ENCODE assay signal across 18 cellular contexts in genomic region chr7:450741-451140, GRCh38.
DNase-seq lines count a peak whose midpoint lies in the region; ATAC-seq and TF ChIP-seq lines count a peak whose summit lies in the region.
"Had no signal": no experiment of that assay in that cellular context is flagged by ENCODE, and none has a peak within 500 bp of the region (broad histone marks: within the 10 kb centered on the region; RNA-seq: fewer than 3 reads in every experiment).

No MANE protein-coding gene starts in this region.

- TF ChIP-seq CTCF in endothelial cell (IDR thresholded peaks at IDR 0.05; ENCODE audit: unreplicated experiment) = no peak

- H3K36me3 ChIP-seq in ES-I3 (ENCODE audit: insufficient read depth, low read length) = no peaks in the 10 kb centered on the region
- H3K36me3 ChIP-seq: SJCRH30, tibial nerve had no signal

- no peak overlapping the region for H3K27ac Mint-ChIP-seq in activated CD4-positive, alpha-beta T cell treated with anti-CD3 and anti-CD28 coated beads, Interleukin-2, amount 10 ng/mL, durations not matched to agents 7 days and 5 days
- H3K27ac Mint-ChIP-seq in activated naive CD8-positive, alpha-beta T cell = peak overlapping the region; percentile 54
- H3K27ac Mint-ChIP-seq in natural killer cell treated with Interleukin-12 subunit alpha and Interleukin-12 subunit beta and Interleukin-15 and Interleukin-18, amount 100 ng/mL, for 72 hours = peak overlapping the region in 1 of 2 donors; percentile 40
- H3K27ac Mint-ChIP-seq in endothelial cell (ENCODE audit: unreplicated experiment) = no peak overlapping the region
- H3K27ac Mint-ChIP-seq: activated B cell treated with CpG ODN at 0.5 μM for 24 hours had no signal

- no peaks in the 10 kb centered on the region for H3K9me3 Mint-ChIP-seq in activated CD4-positive, alpha-beta T cell treated with anti-CD3 and anti-CD28 coated beads, Interleukin-2, amount 10 ng/mL, durations not matched to agents 7 days and 5 days
- H3K9me3 Mint-ChIP-seq in activated naive CD8-positive, alpha-beta T cell (ENCODE audit: low read depth) = no peaks in the 10 kb centered on the region
- H3K9me3 Mint-ChIP-seq in natural killer cell treated with Interleukin-12 subunit alpha and Interleukin-12 subunit beta and Interleukin-15 and Interleukin-18, amount 100 ng/mL, for 72 hours = no peaks in the 10 kb centered on the region
- no peaks in the 10 kb centered on the region for H3K9me3 Mint-ChIP-seq in endothelial cell (ENCODE audit: unreplicated experiment)
- H3K9me3 Mint-ChIP-seq: activated B cell treated with CpG ODN at 0.5 μM for 24 hours, nephron had no signal

- peaks cover 6% of the 10 kb centered on the region for H3K4me1 Mint-ChIP-seq in activated CD4-positive, alpha-beta T cell treated with anti-CD3 and anti-CD28 coated beads, Interleukin-2, amount 10 ng/mL, durations not matched to agents 7 days and 5 days
- peaks cover 17% of the 10 kb centered on the region for H3K4me1 Mint-ChIP-seq in activated naive CD8-positive, alpha-beta T cell (ENCODE audit: low read depth)
- H3K4me1 Mint-ChIP-seq in natural killer cell treated with Interleukin-12 subunit alpha and Interleukin-12 subunit beta and Interleukin-15 and Interleukin-18, amount 100 ng/mL, for 72 hours (ENCODE audit: low read depth in 2 of 2) = peaks cover 6 to 13% of the 10 kb centered on the region in 2 donors
- no peaks in the 10 kb centered on the region for H3K4me1 Mint-ChIP-seq in endothelial cell (ENCODE audit: unreplicated experiment)

- POLR2A ChIA-PET in activated CD4-positive, alpha-beta T cell treated with anti-CD3 and anti-CD28 coated beads, Interleukin-2, amount 10 ng/mL, durations not matched to agents 7 days and 5 days (lab: Charles Lee) = no interaction called here

- no peaks in the 10 kb centered on the region for H3K36me3 Mint-ChIP-seq in activated CD4-positive, alpha-beta T cell treated with anti-CD3 and anti-CD28 coated beads, Interleukin-2, amount 10 ng/mL, durations not matched to agents 7 days and 5 days (ENCODE audit: low read depth)
- H3K36me3 Mint-ChIP-seq in activated naive CD8-positive, alpha-beta T cell = no peaks in the 10 kb centered on the region
- H3K36me3 Mint-ChIP-seq in natural killer cell treated with Interleukin-12 subunit alpha and Interleukin-12 subunit beta and Interleukin-15 and Interleukin-18, amount 100 ng/mL, for 72 hours = no peaks in the 10 kb centered on the region
- no peaks in the 10 kb centered on the region for H3K36me3 Mint-ChIP-seq in endothelial cell (ENCODE audit: low read depth, unreplicated experiment)

- ATAC-seq in natural killer cell treated with Interleukin-12 subunit alpha and Interleukin-12 subunit beta and Interleukin-15 and Interleukin-18, amount 100 ng/mL, for 72 hours = peak in 1 of 2 donors; percentile 19
- no peak for ATAC-seq in GM19455 (IDR thresholded peaks at IDR 0.05; ENCODE audit: unreplicated experiment)
- ATAC-seq: psoas muscle had no signal

- DNase-seq in activated CD4-positive, alpha-beta T cell treated with anti-CD3 and anti-CD28 coated beads for 48 hours = peak; percentile 19
- DNase-seq in activated CD4-positive, alpha-beta T cell treated with anti-CD3 and anti-CD28 coated beads, Interleukin-2, amount 10 ng/mL, durations not matched to agents 7 days and 5 days = no peak
- DNase-seq in natural killer cell treated with Interleukin-12 subunit alpha and Interleukin-12 subunit beta and Interleukin-15 and Interleukin-18, amount 100 ng/mL, for 72 hours (ENCODE audit: low spot score) = no peak
- DNase-seq in endothelial cell (ENCODE audit: low spot score) = no peak
- no peak for DNase-seq in HuH-7.5 (ENCODE audit: low spot score)
- DNase-seq: activated B cell treated with CpG ODN at 0.5 μM for 24 hours, aorta, head of caudate nucleus, mammary epithelial cell, NCI-H526 treated with DMSO at 0.1 percent for 48 hours, psoas muscle, SJCRH30, small intestine had no signal

- CTCF ChIA-PET in activated CD4-positive, alpha-beta T cell treated with anti-CD3 and anti-CD28 coated beads, Interleukin-2, amount 10 ng/mL, durations not matched to agents 7 days and 5 days (lab: Charles Lee) = interaction anchor here (1.7 kb wide), 1 partner anchor 21 kb away, joined by 4 read pairs; no protein-coding TSS in a partner anchor

- no peak overlapping the region for H3K4me3 Mint-ChIP-seq in activated CD4-positive, alpha-beta T cell treated with anti-CD3 and anti-CD28 coated beads, Interleukin-2, amount 10 ng/mL, durations not matched to agents 7 days and 5 days
- peak overlapping the region; percentile 35 for H3K4me3 Mint-ChIP-seq in activated naive CD8-positive, alpha-beta T cell
- peak overlapping the region; percentile 57 for H3K4me3 Mint-ChIP-seq in natural killer cell treated with Interleukin-12 subunit alpha and Interleukin-12 subunit beta and Interleukin-15 and Interleukin-18, amount 100 ng/mL, for 72 hours
- no peak overlapping the region for H3K4me3 Mint-ChIP-seq in endothelial cell (ENCODE audit: unreplicated experiment)
- H3K4me3 Mint-ChIP-seq: activated B cell treated with CpG ODN at 0.5 μM for 24 hours had no signal

- peaks cover 10% of the 10 kb centered on the region; the same call in 1 of the 2 replicates for H3K4me1 ChIP-seq in ES-I3 (ENCODE audit: insufficient read depth, low read length)

- H3K9ac ChIP-seq in ES-I3 (ENCODE audit: low read depth, low read length) = peak overlapping the region; percentile 50; the same call in 1 of the 2 replicates

- no peaks in the 10 kb centered on the region for H3K9me3 ChIP-seq in ES-I3 (ENCODE audit: control insufficient read depth, insufficient read depth, low read length)
- H3K9me3 ChIP-seq: psoas muscle, SJCRH30, tibial nerve had no signal

- peaks cover 8% of the 10 kb centered on the region for H3K27me3 Mint-ChIP-seq in activated CD4-positive, alpha-beta T cell treated with anti-CD3 and anti-CD28 coated beads, Interleukin-2, amount 10 ng/mL, durations not matched to agents 7 days and 5 days
- no peaks in the 10 kb centered on the region for H3K27me3 Mint-ChIP-seq in activated naive CD8-positive, alpha-beta T cell
- peaks cover 10 to 12% of the 10 kb centered on the region in 2 donors for H3K27me3 Mint-ChIP-seq in natural killer cell treated with Interleukin-12 subunit alpha and Interleukin-12 subunit beta and Interleukin-15 and Interleukin-18, amount 100 ng/mL, for 72 hours
- H3K27me3 Mint-ChIP-seq in endothelial cell (ENCODE audit: unreplicated experiment) = peaks cover 15% of the 10 kb centered on the region

Comparison
In these comparisons a context has a peak if more than half of its experiments do, and no peak if none do; other contexts are left out.
1. H3K4me3 Mint-ChIP-seq: peak in activated naive CD8-positive, alpha-beta T cell (single experiment) and natural killer cell treated with Interleukin-12 subunit alpha and Interleukin-12 subunit beta and Interleukin-15 and Interleukin-18, amount 100 ng/mL, for 72 hours (single experiment); none in activated CD4-positive, alpha-beta T cell treated with anti-CD3 and anti-CD28 coated beads, Interleukin-2, amount 10 ng/mL, durations not matched to agents 7 days and 5 days (single experiment) and endothelial cell (single experiment).